Comparison of ENCODE assay signal across 9 cellular contexts in genomic region chr12:6935551-6936377, GRCh38. TPM values are rescaled to one million over a fixed set of nuclear protein-coding genes. Genes with fewer than 3 reads are reported as not detected.
DNase-seq lines count a peak whose midpoint lies in the region; ATAC-seq and TF ChIP-seq lines count a peak whose summit lies in the region.
"Had no signal": no experiment of that assay in that cellular context is flagged by ENCODE, and none has a peak within 500 bp of the region (broad histone marks: within the 10 kb centered on the region; RNA-seq: fewer than 3 reads in every experiment).

No MANE protein-coding gene starts in this region.

- no peaks in the 10 kb centered on the region for H3K9me3 ChIP-seq in subcutaneous abdominal adipose tissue (ENCODE audit: control insufficient read depth in 5 of 5, low read length in 5 of 5)

- H3K36me3 Mint-ChIP-seq in activated naive CD4-positive, alpha-beta T cell treated with anti-CD3 and anti-CD28 coated beads for 36 hours (ENCODE audit: low read depth), result peaks cover 27% of the 10 kb centered on the region
- H3K36me3 Mint-ChIP-seq in glutamatergic neuron (ENCODE audit: unreplicated experiment), result peaks cover 13% of the 10 kb centered on the region

- H3K27me3 Mint-ChIP-seq in activated naive CD4-positive, alpha-beta T cell treated with anti-CD3 and anti-CD28 coated beads for 36 hours (ENCODE audit: low read depth), result no peaks in the 10 kb centered on the region
- H3K27me3 Mint-ChIP-seq in glutamatergic neuron (ENCODE audit: unreplicated experiment), result peaks cover 18% of the 10 kb centered on the region

- intact Hi-C loops in activated naive CD4-positive, alpha-beta T cell treated with anti-CD3 and anti-CD28 coated beads for 36 hours (cut with micrococcal nuclease), result no loop called here

- H3K4me1 Mint-ChIP-seq in activated naive CD4-positive, alpha-beta T cell treated with anti-CD3 and anti-CD28 coated beads for 36 hours (ENCODE audit: low read depth), result peaks cover 57% of the 10 kb centered on the region
- peaks cover 6% of the 10 kb centered on the region for H3K4me1 Mint-ChIP-seq in glutamatergic neuron (ENCODE audit: low read depth, unreplicated experiment)

- H3K27me3 ChIP-seq in subcutaneous abdominal adipose tissue (ENCODE audit: control insufficient read depth in 5 of 5, insufficient read depth in 4 of 5, low read length in 5 of 5), result no peaks in the 10 kb centered on the region

- CTCF ChIA-PET in activated naive CD4-positive, alpha-beta T cell treated with anti-CD3 and anti-CD28 coated beads for 36 hours (lab: Charles Lee), result interaction anchor here (0.6 to 4.8 kb wide), 7 partner anchors 10 to 108 kb away, joined by 3 to 43 read pairs (median 5); no protein-coding TSS in a partner anchor

- peak overlapping the region; percentile 97; the same call in 1 of the 2 replicates for H3K27ac ChIP-seq in VCaP
- H3K27ac ChIP-seq in subcutaneous abdominal adipose tissue (ENCODE audit: low read depth, low read length), result peak overlapping the region; percentile 88

- no peak for TF ChIP-seq CTCF in VCaP (conservative IDR thresholded peaks at IDR 0.05)
- TF ChIP-seq CTCF in glutamatergic neuron (IDR thresholded peaks at IDR 0.05; ENCODE audit: partially characterized antibody, unreplicated experiment), result no peak

- peak overlapping the region; percentile 92 for H3K4me3 Mint-ChIP-seq in activated naive CD4-positive, alpha-beta T cell treated with anti-CD3 and anti-CD28 coated beads for 36 hours
- H3K4me3 Mint-ChIP-seq in glutamatergic neuron (ENCODE audit: unreplicated experiment), result peak overlapping the region; percentile 8

- H3K9me3 Mint-ChIP-seq in activated naive CD4-positive, alpha-beta T cell treated with anti-CD3 and anti-CD28 coated beads for 36 hours, result no peaks in the 10 kb centered on the region
- H3K9me3 Mint-ChIP-seq in glutamatergic neuron (ENCODE audit: unreplicated experiment), result peaks cover 23% of the 10 kb centered on the region

- no peak overlapping the region for H3K4me3 ChIP-seq in subcutaneous abdominal adipose tissue (ENCODE audit: low read depth in 1 of 5, low read length in 5 of 5)

- peaks cover 0 to 47% (median 36%) of the 10 kb centered on the region in 5 donors for H3K36me3 ChIP-seq in subcutaneous abdominal adipose tissue (ENCODE audit: control insufficient read depth in 5 of 5, insufficient read depth in 5 of 5, low read length in 5 of 5)

- peaks cover 14 to 74% (median 65%) of the 10 kb centered on the region in 5 donors for H3K4me1 ChIP-seq in subcutaneous abdominal adipose tissue (ENCODE audit: control insufficient read depth in 5 of 5, insufficient read depth in 5 of 5, low read length in 5 of 5)

- H3K27ac Mint-ChIP-seq in activated naive CD4-positive, alpha-beta T cell treated with anti-CD3 and anti-CD28 coated beads for 36 hours, result peak overlapping the region; percentile 96
- H3K27ac Mint-ChIP-seq in glutamatergic neuron (ENCODE audit: unreplicated experiment), result peak overlapping the region; percentile 60

- H3K9ac ChIP-seq in subcutaneous abdominal adipose tissue (ENCODE audit: low read length in 5 of 5), result peak overlapping the region in 1 of 5 donors; percentile 23

- no peak for ATAC-seq in GM18870 (IDR thresholded peaks at IDR 0.05; ENCODE audit: unreplicated experiment)

- DNase-seq in activated naive CD4-positive, alpha-beta T cell treated with anti-CD3 and anti-CD28 coated beads for 36 hours, result no peak
- no peak for DNase-seq in activated naive CD4-positive, alpha-beta T cell (lab: John Stamatoyannopoulos, UW)
- DNase-seq in glutamatergic neuron, result no peak
- DNase-seq in LoVo (ENCODE audit: low spot score), result no peak
- DNase-seq in COLO668 (lab: John Stamatoyannopoulos, UW; ENCODE audit: unreplicated experiment), result no peak

RNA-seq across cellular contexts. Expression of gene RNU7-1, which starts 7.9 kb away (rescaled TPM):
- total RNA-seq in activated naive CD4-positive, alpha-beta T cell treated with anti-CD3 and anti-CD28 coated beads for 36 hours, result not detected
- not detected for total RNA-seq in glutamatergic neuron (ENCODE audit: unreplicated experiment)
- total RNA-seq: liver had no signal

RNA-seq across cellular contexts. Expression of gene ATN1, which starts 8.0 kb away (rescaled TPM):
- total RNA-seq in activated naive CD4-positive, alpha-beta T cell treated with anti-CD3 and anti-CD28 coated beads for 36 hours, result 10 to 100 TPM; 20.1 to 22.2 TPM
- 94.6 TPM for total RNA-seq in glutamatergic neuron (ENCODE audit: unreplicated experiment)

RNA-seq across cellular contexts. Expression of gene C12orf57, which starts 8.1 kb away (rescaled TPM):
- 100 to 1,000 TPM; 242 to 245 TPM for total RNA-seq in activated naive CD4-positive, alpha-beta T cell treated with anti-CD3 and anti-CD28 coated beads for 36 hours
- 184 TPM for total RNA-seq in glutamatergic neuron (ENCODE audit: unreplicated experiment)

RNA-seq across cellular contexts. Expression of gene PTPN6, which starts 15.4 kb away (rescaled TPM):
- total RNA-seq in activated naive CD4-positive, alpha-beta T cell treated with anti-CD3 and anti-CD28 coated beads for 36 hours, result 100 to 1,000 TPM; 334 to 348 TPM
- 3.8 TPM for total RNA-seq in glutamatergic neuron (ENCODE audit: unreplicated experiment)

RNA-seq across cellular contexts. Expression of gene ENO2, which starts 21.4 kb away (rescaled TPM):
- total RNA-seq in activated naive CD4-positive, alpha-beta T cell treated with anti-CD3 and anti-CD28 coated beads for 36 hours, result 100 to 1,000 TPM; 128 to 131 TPM
- total RNA-seq in glutamatergic neuron (ENCODE audit: unreplicated experiment), result 182 TPM
